11 cellular contexts compared by ENCODE assay signal in genomic region chr17:83082899-83083367, GRCh38. TPM values are rescaled to one million over a fixed set of nuclear protein-coding genes. Genes with fewer than 3 reads are reported as not detected.
DNase-seq lines count a peak whose midpoint lies in the region; TF ChIP-seq lines count a peak whose summit lies in the region.
"Had no signal": no experiment of that assay in that cellular context is flagged by ENCODE, and none has a peak within 500 bp of the region (broad histone marks: within the 10 kb centered on the region; RNA-seq: fewer than 3 reads in every experiment).

No MANE protein-coding gene starts in this region.

- H3K4me3 ChIP-seq in AG04449 (ENCODE audit: low read depth, low read length) (peak overlapping the region; percentile 40), HUES48 (ENCODE audit: low read depth, low read length) (no peak overlapping the region), prostate gland (no peak overlapping the region)

- H3K9me3 ChIP-seq in HUES48 (ENCODE audit: control insufficient read depth, insufficient read depth, low read length) (no peaks in the 10 kb centered on the region), prostate gland (no peaks in the 10 kb centered on the region)

- H3K4me1 ChIP-seq in HUES48 (ENCODE audit: control insufficient read depth, insufficient read depth, low read length) (peaks cover 35% of the 10 kb centered on the region), prostate gland (replicated peaks) (peaks cover 11% of the 10 kb centered on the region)

- intact Hi-C loops in prostate gland (cut with DNase I) = no loop called here

- H3K27ac Mint-ChIP-seq in chondrocyte (ENCODE audit: unreplicated experiment) (peak overlapping the region; percentile 98), neural crest cell (ENCODE audit: unreplicated experiment) (no peak overlapping the region)

- H3K4me3 Mint-ChIP-seq in chondrocyte (ENCODE audit: unreplicated experiment) (peak overlapping the region; percentile 54), neural crest cell (peak overlapping the region; percentile 89)

- H3K36me3 Mint-ChIP-seq in chondrocyte (ENCODE audit: low read depth) (peaks cover 2% of the 10 kb centered on the region), neural crest cell (ENCODE audit: low read depth) (no peaks in the 10 kb centered on the region)

- CTCF ChIA-PET in AG04449 (lab: Yijun Ruan, JAX) = interaction anchor here (0.7 to 1.0 kb wide), 3 partner anchors 9 to 301 kb away, joined by 3 read pairs; no protein-coding TSS in a partner anchor

- TF ChIP-seq POLR2A in prostate gland (IDR thresholded peaks at IDR 0.05) = no peak

- H3K9me3 Mint-ChIP-seq in chondrocyte (ENCODE audit: low read depth) (no peaks in the 10 kb centered on the region), neural crest cell (no peaks in the 10 kb centered on the region)

- H3K27me3 ChIP-seq in HUES48 (ENCODE audit: control insufficient read depth, insufficient read depth, low read length) (peaks cover 29% of the 10 kb centered on the region), prostate gland (replicated peaks; ENCODE audit: insufficient read depth) (no peaks in the 10 kb centered on the region)

- POLR2A ChIA-PET in AG04449 (lab: Yijun Ruan, JAX) = interaction anchor here (0.7 to 1.3 kb wide), 3 partner anchors 16 to 117 kb away, joined by 4 to 5 read pairs (median 4); no protein-coding TSS in a partner anchor

- H3K4me1 Mint-ChIP-seq in chondrocyte (ENCODE audit: low read depth) (peaks cover 48% of the 10 kb centered on the region), neural crest cell (peaks cover 7% of the 10 kb centered on the region)

- H3K27me3 Mint-ChIP-seq in chondrocyte (ENCODE audit: low read depth) = no peaks in the 10 kb centered on the region
- peaks cover 27% of the 10 kb centered on the region for H3K27me3 Mint-ChIP-seq in neural crest cell (ENCODE audit: low read depth)

- WGBS in prostate gland = 85% methylated on average over 21 of the region's 21 CpGs

- TF ChIP-seq CTCF in AG04449 (IDR thresholded peaks at IDR 0.05; ENCODE audit: insufficient read depth, low read length, missing control alignments) (no peak), chondrocyte (IDR thresholded peaks at IDR 0.05) (no peak), neural crest cell (conservative IDR thresholded peaks at IDR 0.05) (no peak), prostate gland (IDR thresholded peaks at IDR 0.05) (no peak)

- H3K36me3 ChIP-seq in HUES48 (ENCODE audit: control insufficient read depth, insufficient read depth, low read length) (peaks cover 3% of the 10 kb centered on the region; the same call in 1 of the 2 replicates), prostate gland (no peaks in the 10 kb centered on the region)

- H3K9ac ChIP-seq in HUES48 (ENCODE audit: low read depth, low read length) = peak overlapping the region; percentile 48; the same call in 1 of the 2 replicates

- H3K27ac ChIP-seq in HUES48 (ENCODE audit: low read depth, low read length) (peak overlapping the region; percentile 83), prostate gland (peak overlapping the region in 1 of 2 donors; percentile 22)

- DNase-seq in AG04449 (ENCODE audit: low read depth, low spot score) (no peak), chondrocyte (ENCODE audit: low spot score) (no peak), neural crest cell (ENCODE audit: low read depth, low spot score) (no peak), prostate gland (ENCODE audit: low spot score) (no peak), germinal center (ENCODE audit: low spot score) (no peak)
- DNase-seq in activated effector memory CD4-positive, alpha-beta T cell treated with anti-CD3 and anti-CD28 coated beads, Interleukin-2, amount 50 U/mL, for 16 hours = no peak
- DNase-seq in stimulated activated CD4-positive, alpha-beta T cell treated with anti-CD3 and anti-CD28 coated beads, Interleukin-1b, Interleukin-23, amount 100 ng/mL, for 48 hours = no peak
- DNase-seq: cortex of kidney, DMS79 treated with DMSO at 0.1 percent for 48 hours, NCI-H2081 had no signal

RNA-seq across cellular contexts. Expression of gene METRNL, which starts 3.5 kb away (rescaled TPM):
- 63.8 to 79.4 TPM (median 64.7 TPM) in 3 replicates for total RNA-seq in chondrocyte
- 14.7 and 18.2 TPM in 2 replicates for total RNA-seq in neural crest cell
- total RNA-seq in prostate gland = 10 to 100 TPM; 22.4 to 59.4 TPM
